16 cellular contexts compared by ENCODE assay signal in genomic region chr5:178356459-178356872, GRCh38.
DNase-seq lines count a peak whose midpoint lies in the region; ATAC-seq, FAIRE-seq and TF ChIP-seq lines count a peak whose summit lies in the region.
"Had no signal": no experiment of that assay in that cellular context is flagged by ENCODE, and none has a peak within 500 bp of the region (broad histone marks: within the 10 kb centered on the region; RNA-seq: fewer than 3 reads in every experiment).

No MANE protein-coding gene starts in this region.

- no peak for TF ChIP-seq POLR2A in testis (IDR thresholded peaks at IDR 0.05)

- FAIRE-seq in frontal cortex (lab: Jason Lieb, UNC) = no peak
- FAIRE-seq: colon had no signal

- H3K4me1 ChIP-seq in testis = peaks cover 10% of the 10 kb centered on the region

- no peak overlapping the region for H3K27ac ChIP-seq in testis
- H3K27ac ChIP-seq: 22Rv1, gastrocnemius medialis had no signal

- ATAC-seq in GM19023 (IDR thresholded peaks at IDR 0.05; ENCODE audit: unreplicated experiment) = no peak
- ATAC-seq: activated CD4-positive, alpha-beta T cell treated with anti-CD3 and anti-CD28 coated beads for 36 hours had no signal

- no peaks in the 10 kb centered on the region for H3K27me3 ChIP-seq in testis

- DNase-seq in DMS 273 (lab: John Stamatoyannopoulos, UW; ENCODE audit: unreplicated experiment) (peak; percentile 33), DMS 273 treated with DMSO at 0.1 percent for 48 hours (lab: John Stamatoyannopoulos, UW) (no peak), frontal cortex (ENCODE audit: low spot score in 2 of 2) (peak; percentile 44 to 59), medulla oblongata (ENCODE audit: extremely low spot score) (peak; percentile 56), testis (peak; percentile 46), NCI-H2196 treated with DMSO at 0.1 percent for 48 hours (lab: John Stamatoyannopoulos, UW; ENCODE audit: unreplicated experiment) (no peak), occipital lobe (lab: John Stamatoyannopoulos, UW) (no peak)
- DNase-seq: activated CD4-positive, alpha-beta T cell treated with anti-CD3 and anti-CD28 coated beads for 36 hours; activated effector memory CD4-positive, alpha-beta T cell treated with Interleukin-2 at 50 U/mL for 16 hours; gastrocnemius medialis; NCI-H1048; NCI-H748 treated with DMSO at 0.1 percent for 48 hours; stimulated activated CD8-positive, alpha-beta memory T cell treated with anti-CD3 and anti-CD28 coated beads, Interleukin-4, amount 100 ng/mL, for 48 hours had no signal

- no peaks in the 10 kb centered on the region for H3K36me3 ChIP-seq in testis (ENCODE audit: low read depth, missing control alignments)
- H3K36me3 ChIP-seq: gastrocnemius medialis had no signal

- intact Hi-C loops in testis (cut with DNase I; ENCODE audit: low total_unique reads) = no loop called here

- no peaks in the 10 kb centered on the region for H3K9me3 ChIP-seq in testis
- H3K9me3 ChIP-seq: gastrocnemius medialis had no signal

- no peak overlapping the region for H3K4me3 ChIP-seq in testis
- H3K4me3 ChIP-seq: gastrocnemius medialis had no signal

- no peak for TF ChIP-seq CTCF in testis (IDR thresholded peaks at IDR 0.05)

- WGBS in testis, 2 donors = 11 to 14% methylated on average over 13 of the region's 13 CpGs

Comparison
In these comparisons a context has a peak if more than half of its experiments do, and no peak if none do; other contexts are left out.
1. DNase-seq: peak in DMS 273 (single experiment), frontal cortex (2 of 2), medulla oblongata (single experiment) and testis (single experiment); none in DMS 273 treated with DMSO at 0.1 percent for 48 hours (single experiment), NCI-H2196 treated with DMSO at 0.1 percent for 48 hours (single experiment) and occipital lobe (single experiment).